10 cellular contexts compared by ENCODE assay signal in the genomic region with DNA sequence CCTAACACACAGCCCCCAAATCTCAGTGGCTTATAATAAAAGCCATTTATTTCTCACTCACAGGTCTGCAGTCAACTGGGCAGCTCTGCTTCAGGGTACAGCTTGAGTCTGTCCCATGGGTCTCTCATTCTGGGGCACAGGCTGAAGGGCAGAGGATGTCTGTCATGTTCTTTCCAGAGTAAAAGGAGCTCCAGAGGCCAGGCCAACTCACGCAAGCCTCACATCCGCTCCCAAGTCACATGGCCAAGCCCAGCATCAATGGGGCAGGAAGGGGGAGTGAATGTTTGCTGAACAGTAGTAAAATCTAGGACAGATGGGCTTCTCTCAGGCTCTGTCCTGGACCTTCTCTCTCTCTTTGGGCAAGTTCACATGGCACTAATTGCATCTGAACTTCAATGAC. TPM values are rescaled to one million over a fixed set of nuclear protein-coding genes. Genes with fewer than 3 reads are reported as not detected.
DNase-seq lines count a peak whose midpoint lies in the region; ATAC-seq and TF ChIP-seq lines count a peak whose summit lies in the region.
"Had no signal": no experiment of that assay in that cellular context is flagged by ENCODE, and none has a peak within 500 bp of the region (broad histone marks: within the 10 kb centered on the region; RNA-seq: fewer than 3 reads in every experiment).

No MANE protein-coding gene starts in this region.

- peaks cover 6% of the 10 kb centered on the region for H3K27me3 Mint-ChIP-seq in activated CD4-positive, alpha-beta T cell treated with anti-CD3 and anti-CD28 coated beads for 36 hours
- no peaks in the 10 kb centered on the region for H3K27me3 Mint-ChIP-seq in activated naive CD8-positive, alpha-beta T cell
- peaks cover 7% of the 10 kb centered on the region for H3K27me3 Mint-ChIP-seq in stimulated activated naive CD8-positive, alpha-beta T cell treated with anti-CD3 and anti-CD28 coated beads, Interleukin-15, amount 100 ng/mL, for 72 hours

- ATAC-seq in activated CD4-positive, alpha-beta T cell treated with anti-CD3 and anti-CD28 coated beads for 36 hours, result peak; percentile 51
- ATAC-seq in stimulated activated naive CD8-positive, alpha-beta T cell treated with anti-CD3 and anti-CD28 coated beads, Interleukin-15, amount 100 ng/mL, for 72 hours, result peak; percentile 61
- no peak for ATAC-seq in GM21528 (IDR thresholded peaks at IDR 0.05; ENCODE audit: low FRiP score, unreplicated experiment)
- no peak for ATAC-seq in HG02981 (IDR thresholded peaks at IDR 0.05; ENCODE audit: unreplicated experiment)

- POLR2A ChIA-PET in activated CD4-positive, alpha-beta T cell treated with anti-CD3 and anti-CD28 coated beads for 36 hours (lab: Charles Lee), result interaction anchor here (0.5 kb wide), 1 partner anchor 313 kb away, joined by 3 read pairs; no protein-coding TSS in a partner anchor
- POLR2A ChIA-PET in RWPE1 (lab: Yijun Ruan, JAX; ENCODE audit: low non-redundant PET), result no interaction called here

- CTCF ChIA-PET in activated CD4-positive, alpha-beta T cell treated with anti-CD3 and anti-CD28 coated beads for 36 hours (lab: Charles Lee), result interaction anchor here (0.6 to 1.5 kb wide), 3 partner anchors 12 to 76 kb away, joined by 3 to 4 read pairs (median 3); no protein-coding TSS in a partner anchor
- CTCF ChIA-PET in RWPE1 (lab: Yijun Ruan, JAX), result no interaction called here

- no peaks in the 10 kb centered on the region for H3K9me3 Mint-ChIP-seq in activated CD4-positive, alpha-beta T cell treated with anti-CD3 and anti-CD28 coated beads for 36 hours (ENCODE audit: low read depth)
- no peaks in the 10 kb centered on the region for H3K9me3 Mint-ChIP-seq in activated naive CD8-positive, alpha-beta T cell (ENCODE audit: low read depth)
- no peaks in the 10 kb centered on the region for H3K9me3 Mint-ChIP-seq in stimulated activated naive CD8-positive, alpha-beta T cell treated with anti-CD3 and anti-CD28 coated beads, Interleukin-15, amount 100 ng/mL, for 72 hours
- H3K9me3 Mint-ChIP-seq: activated B cell treated with CpG ODN at 0.5 μM for 24 hours, memory B cell had no signal

- H3K27ac Mint-ChIP-seq in activated CD4-positive, alpha-beta T cell treated with anti-CD3 and anti-CD28 coated beads for 36 hours, result peak overlapping the region; percentile 75
- H3K27ac Mint-ChIP-seq in activated naive CD8-positive, alpha-beta T cell, result no peak overlapping the region
- peak overlapping the region; percentile 42 to 90 for H3K27ac Mint-ChIP-seq in stimulated activated naive CD8-positive, alpha-beta T cell treated with anti-CD3 and anti-CD28 coated beads, Interleukin-15, amount 100 ng/mL, for 72 hours
- H3K27ac Mint-ChIP-seq: activated B cell treated with CpG ODN at 0.5 μM for 24 hours, memory B cell had no signal

- intact Hi-C loops in activated CD4-positive, alpha-beta T cell treated with anti-CD3 and anti-CD28 coated beads for 36 hours (cut with DNase I, micrococcal nuclease), result no loop called here

- no peak for TF ChIP-seq CTCF in RWPE1 (conservative IDR thresholded peaks at IDR 0.05; ENCODE audit: low read depth)

- no peaks in the 10 kb centered on the region for H3K36me3 Mint-ChIP-seq in activated CD4-positive, alpha-beta T cell treated with anti-CD3 and anti-CD28 coated beads for 36 hours (ENCODE audit: low read depth)
- H3K36me3 Mint-ChIP-seq in activated naive CD8-positive, alpha-beta T cell, result no peaks in the 10 kb centered on the region
- H3K36me3 Mint-ChIP-seq: memory B cell had no signal

- peaks cover 33% of the 10 kb centered on the region for H3K4me1 Mint-ChIP-seq in activated CD4-positive, alpha-beta T cell treated with anti-CD3 and anti-CD28 coated beads for 36 hours
- H3K4me1 Mint-ChIP-seq in activated naive CD8-positive, alpha-beta T cell (ENCODE audit: low read depth), result peaks cover 34% of the 10 kb centered on the region
- peaks cover 41% of the 10 kb centered on the region for H3K4me1 Mint-ChIP-seq in stimulated activated naive CD8-positive, alpha-beta T cell treated with anti-CD3 and anti-CD28 coated beads, Interleukin-15, amount 100 ng/mL, for 72 hours

- H3K27ac ChIP-seq in RWPE1, result no peak overlapping the region; the same call in 1 of the 2 replicates

- peak overlapping the region; percentile 46 for H3K4me3 Mint-ChIP-seq in activated CD4-positive, alpha-beta T cell treated with anti-CD3 and anti-CD28 coated beads for 36 hours
- H3K4me3 Mint-ChIP-seq in activated naive CD8-positive, alpha-beta T cell, result peak overlapping the region; percentile 35
- H3K4me3 Mint-ChIP-seq in stimulated activated naive CD8-positive, alpha-beta T cell treated with anti-CD3 and anti-CD28 coated beads, Interleukin-15, amount 100 ng/mL, for 72 hours, result peak overlapping the region; percentile 74 to 81
- H3K4me3 Mint-ChIP-seq: activated B cell treated with CpG ODN at 0.5 μM for 24 hours, memory B cell had no signal

- peak; percentile 60 for DNase-seq in activated CD4-positive, alpha-beta T cell treated with anti-CD3 and anti-CD28 coated beads for 36 hours
- DNase-seq in activated CD4-positive, alpha-beta T cell treated with anti-CD3 and anti-CD28 coated beads, Interleukin-2, amount 50 U/mL, for 1 hour, result no peak
- peak; percentile 73 for DNase-seq in hepatic stellate cell (ENCODE audit: low spot score)
- no peak for DNase-seq in stimulated activated naive CD8-positive, alpha-beta T cell treated with anti-CD3 and anti-CD28 coated beads, Interleukin-15, amount 100 ng/mL, for 72 hours
- DNase-seq in RWPE1 (ENCODE audit: low spot score), result no peak
- DNase-seq: activated B cell treated with CpG ODN at 0.5 μM for 24 hours had no signal

RNA-seq across cellular contexts. Expression of a gene that starts 7.1 kb away (rescaled TPM):
- total RNA-seq in activated CD4-positive, alpha-beta T cell treated with anti-CD3 and anti-CD28 coated beads for 36 hours, result 10 to 100 TPM; 40.3 to 64.2 TPM

Comparison
In these comparisons a context has a peak if more than half of its experiments do, and no peak if none do; other contexts are left out.
1. DNase-seq: peak in activated CD4-positive, alpha-beta T cell treated with anti-CD3 and anti-CD28 coated beads for 36 hours (single experiment) and hepatic stellate cell (single experiment); none in activated CD4-positive, alpha-beta T cell treated with anti-CD3 and anti-CD28 coated beads, Interleukin-2, amount 50 U/mL, for 1 hour (single experiment), stimulated activated naive CD8-positive, alpha-beta T cell treated with anti-CD3 and anti-CD28 coated beads, Interleukin-15, amount 100 ng/mL, for 72 hours (0 of 2) and RWPE1 (single experiment).
2. ATAC-seq: peak in activated CD4-positive, alpha-beta T cell treated with anti-CD3 and anti-CD28 coated beads for 36 hours (single experiment) and stimulated activated naive CD8-positive, alpha-beta T cell treated with anti-CD3 and anti-CD28 coated beads, Interleukin-15, amount 100 ng/mL, for 72 hours (single experiment); none in GM21528 (single experiment) and HG02981 (single experiment).
3. Peak in every context shown above with its lines, with median percentiles within 50 percentile points of each other: H3K4me3 Mint-ChIP-seq.